Comparison of ENCODE assay signal across 8 cellular contexts in genomic region chr1:62508187-62508758, GRCh38.
DNase-seq lines count a peak whose midpoint lies in the region; ATAC-seq and TF ChIP-seq lines count a peak whose summit lies in the region.

No MANE protein-coding gene starts in this region.

- H3K36me3 ChIP-seq in DND-41 (ENCODE audit: insufficient read depth, low read length) = peaks cover 5% of the 10 kb centered on the region
- peaks cover 0 to 50% (median 5%) of the 10 kb centered on the region in 6 donors for H3K36me3 ChIP-seq in spleen

- H3K27me3 ChIP-seq in DND-41 (ENCODE audit: insufficient read depth, low read length, poor library complexity) (no peaks in the 10 kb centered on the region), spleen (replicated peaks in 1 of 7) (no peaks in the 10 kb centered on the region)

- H2AFZ ChIP-seq in DND-41 (ENCODE audit: low read depth, low read length) = no peak overlapping the region

- peak; percentile 72 for TF ChIP-seq CTCF in DND-41 (IDR thresholded peaks at IDR 0.05; ENCODE audit: borderline replicate concordance, extremely low read depth, low read length, poor library complexity, severe bottlenecking)
- peak in 8 of 11 experiments; percentile 9 to 54 (median 44) for TF ChIP-seq CTCF in spleen (IDR thresholded peaks at IDR 0.05 in 8 of 11, conservative IDR thresholded peaks at IDR 0.05 in 3 of 11)

- H4K20me1 ChIP-seq in DND-41 (ENCODE audit: insufficient read depth, low read length) = no peaks in the 10 kb centered on the region

- ATAC-seq in DND-41 (ENCODE audit: insufficient read depth, low read depth) (peak; percentile 65; the same call in 2 of the 3 replicates), HG03469 (IDR thresholded peaks at IDR 0.05; ENCODE audit: unreplicated experiment) (no peak)

- no peaks in the 10 kb centered on the region for H3K79me2 ChIP-seq in DND-41 (ENCODE audit: insufficient read depth, low read length)

- H3K27ac ChIP-seq in DND-41 (ENCODE audit: low read length) = no peak overlapping the region
- H3K27ac ChIP-seq in spleen = no peak overlapping the region

- no peak overlapping the region for H3K9ac ChIP-seq in DND-41 (ENCODE audit: low read depth, low read length)

- 72 to 90% (median 87%) methylated on average over 1 of the region's 1 CpG for WGBS in spleen, 5 donors

- no peaks in the 10 kb centered on the region for H3K4me1 ChIP-seq in DND-41 (ENCODE audit: insufficient read depth, low read length)
- H3K4me1 ChIP-seq in spleen = no peaks in the 10 kb centered on the region

- no peak overlapping the region for H3K4me2 ChIP-seq in DND-41 (ENCODE audit: insufficient read depth, low read length)

- H3K9me3 ChIP-seq in DND-41 (ENCODE audit: insufficient read depth, low read length, severe bottlenecking) = no peaks in the 10 kb centered on the region
- no peaks in the 10 kb centered on the region for H3K9me3 ChIP-seq in spleen

- H3K4me3 ChIP-seq in DND-41 (ENCODE audit: low read depth in 1 of 2, low read length in 2 of 2) = no peak overlapping the region
- no peak overlapping the region for H3K4me3 ChIP-seq in Jurkat, Clone E6-1 (ENCODE audit: low read length)
- H3K4me3 ChIP-seq in spleen = no peak overlapping the region

- DNase-seq in DND-41 = peak; percentile 21
- DNase-seq in Jurkat, Clone E6-1 (ENCODE audit: low read depth, low spot score) = peak; percentile 49
- peak; percentile 5 for DNase-seq in SKM-1 treated with dmso at 0.1 percent for 144 hours (lab: John Stamatoyannopoulos, UW; ENCODE audit: unreplicated experiment)
- peak; percentile 35 for DNase-seq in foreskin melanocyte
- no peak for DNase-seq in spleen
- DNase-seq in activated effector memory CD4-positive, alpha-beta T cell treated with anti-CD3 and anti-CD28 coated beads, Interleukin-2, amount 50 U/mL, for 16 hours = no peak
- DNase-seq in 8988T = no peak

- intact Hi-C loops in spleen (cut with DNase I; ENCODE audit: low total_unique reads) = loop anchor here (5.0 kb wide), 1 partner anchor 239 kb away; no protein-coding TSS in a partner anchor

- TF ChIP-seq POLR2A in spleen (IDR thresholded peaks at IDR 0.05) = no peak

Comparison
In these comparisons a context has a peak if more than half of its experiments do, and no peak if none do; other contexts are left out.
1. DNase-seq: peak in DND-41 (single experiment), Jurkat, Clone E6-1 (single experiment), SKM-1 treated with dmso at 0.1 percent for 144 hours (single experiment) and foreskin melanocyte (single experiment); none in spleen (single experiment), activated effector memory CD4-positive, alpha-beta T cell treated with anti-CD3 and anti-CD28 coated beads, Interleukin-2, amount 50 U/mL, for 16 hours (single experiment) and 8988T (single experiment).